8 cellular contexts compared by ENCODE assay signal in the genomic region with DNA sequence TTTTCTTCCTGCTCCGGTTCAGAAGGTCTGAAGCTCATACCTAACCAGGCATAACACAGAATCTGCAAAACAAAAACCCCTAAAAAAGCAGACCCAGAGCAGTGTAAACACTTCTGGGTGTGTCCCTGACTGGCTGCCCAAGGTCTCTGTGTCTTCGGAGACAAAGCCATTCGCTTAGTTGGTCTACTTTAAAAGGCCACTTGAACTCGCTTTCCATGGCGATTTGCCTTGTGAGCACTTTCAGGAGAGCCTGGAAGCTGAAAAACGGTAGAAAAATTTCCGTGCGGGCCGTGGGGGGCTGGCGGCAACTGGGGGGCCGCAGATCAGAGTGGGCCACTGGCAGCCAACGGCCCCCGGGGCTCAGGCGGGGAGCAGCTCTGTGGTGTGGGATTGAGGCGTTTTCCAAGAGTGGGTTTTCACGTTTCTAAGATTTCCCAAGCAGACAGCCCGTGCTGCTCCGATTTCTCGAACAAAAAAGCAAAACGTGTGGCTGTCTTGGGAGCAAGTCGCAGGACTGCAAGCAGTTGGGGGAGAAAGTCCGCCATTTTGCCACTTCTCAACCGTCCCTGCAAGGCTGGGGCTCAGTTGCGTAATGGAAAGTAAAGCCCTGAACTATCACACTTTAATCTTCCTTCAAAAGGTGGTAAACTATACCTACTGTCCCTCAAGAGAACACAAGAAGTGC. TPM values are rescaled to one million over a fixed set of nuclear protein-coding genes. Genes with fewer than 3 reads are reported as not detected.
DNase-seq lines count a peak whose midpoint lies in the region; ATAC-seq and TF ChIP-seq lines count a peak whose summit lies in the region.

No MANE protein-coding gene starts in this region.

- H3K36me3 ChIP-seq in NT2/D1 (ENCODE audit: insufficient read depth, insufficient read length, low read length) (peaks cover 35% of the 10 kb centered on the region), psoas muscle (ENCODE audit: insufficient read depth in 1 of 2, low read depth in 1 of 2) (peaks cover 2 to 35% of the 10 kb centered on the region in 2 donors)

- H3K27ac ChIP-seq in psoas muscle: peak overlapping the region; percentile 99

- WGBS in psoas muscle, 3 donors: 1 to 2% (median 1%) methylated on average over 24 of the region's 24 CpGs

- no peak for TF ChIP-seq CTCF in psoas muscle (IDR thresholded peaks at IDR 0.05)

- H3K4me3 ChIP-seq in NT2/D1 (ENCODE audit: insufficient read length, low read depth) (peak overlapping the region; percentile 95), psoas muscle (peak overlapping the region; percentile 92)

- ATAC-seq in Right ventricle myocardium superior (ENCODE audit: poor library complexity) (peak; percentile 31), psoas muscle (peak; percentile 17 to 46 (median 20)), HG03460 (IDR thresholded peaks at IDR 0.05; ENCODE audit: unreplicated experiment) (no peak), HG03571 (IDR thresholded peaks at IDR 0.05; ENCODE audit: unreplicated experiment) (no peak)

- DNase-seq in Right ventricle myocardium superior (no peak), cardiac septum (ENCODE audit: low spot score) (no peak), NT2/D1 (ENCODE audit: low read depth, low spot score) (no peak), activated T-helper 1 cell treated with Interleukin-2 at 50 U/mL for 16 hours (ENCODE audit: low read depth) (peak; percentile 50), germinal center (ENCODE audit: low spot score) (peak; percentile 47), psoas muscle (peak; percentile 44 to 74)

- intact Hi-C loops in Right ventricle myocardium superior (cut with DNase I) (no loop called here), cardiac septum (cut with DNase I) (no loop called here), psoas muscle (cut with DNase I) (loop anchor here (1.0 to 2.0 kb wide), 2 partner anchors 75 to 77 kb away; partner anchors contain the start of gene NEAT1 (in 1 of the 2))

- peaks cover 3% of the 10 kb centered on the region for H3K4me1 ChIP-seq in NT2/D1 (ENCODE audit: insufficient read depth, insufficient read length)
- peaks cover 35% of the 10 kb centered on the region for H3K4me1 ChIP-seq in psoas muscle

- H3K9me3 ChIP-seq in NT2/D1 (ENCODE audit: insufficient read depth, low read length) (no peaks in the 10 kb centered on the region), psoas muscle (no peaks in the 10 kb centered on the region)

- no peaks in the 10 kb centered on the region for H3K27me3 ChIP-seq in NT2/D1 (ENCODE audit: insufficient read depth, insufficient read length)
- H3K27me3 ChIP-seq in psoas muscle (ENCODE audit: insufficient read depth in 3 of 3, low read length in 2 of 3): no peaks in the 10 kb centered on the region

- peak overlapping the region; percentile 95 for H3K9ac ChIP-seq in NT2/D1 (ENCODE audit: insufficient read length, low read depth)

RNA-seq across cellular contexts. Expression of gene MALAT1, which starts 0.7 kb away (rescaled TPM):
- total RNA-seq in Right ventricle myocardium superior (5,573 TPM), cardiac septum (9,850 TPM), psoas muscle (over 10,000 TPM in 1 of 4 donors, 1,000 to 10,000 TPM in 3; 3,071 to 11,376 (median 4,986) TPM)
- polyA plus RNA-seq in psoas muscle: 100 to 1,000 TPM; 102 to 846 (median 299) TPM

RNA-seq across cellular contexts. Expression of gene SCYL1, which starts 26.7 kb away (rescaled TPM):
- total RNA-seq in Right ventricle myocardium superior (60.5 TPM), cardiac septum (60.2 TPM), psoas muscle (100 to 1,000 TPM in 1 of 4 donors, 10 to 100 TPM in 3; 77.8 to 106 (median 92.6) TPM)
- polyA plus RNA-seq in psoas muscle: 10 to 100 TPM; 66.9 to 87.4 (median 79.4) TPM

RNA-seq across cellular contexts. Expression of gene LTBP3, which starts 60.0 kb away (rescaled TPM):
- total RNA-seq in Right ventricle myocardium superior: 73.4 TPM
- 148 TPM for total RNA-seq in cardiac septum
- 10 to 100 TPM; 27.9 to 82.3 (median 51.4) TPM for total RNA-seq in psoas muscle
- 10 to 100 TPM; 12.7 to 19.2 (median 17.2) TPM for polyA plus RNA-seq in psoas muscle

Comparison
In these comparisons a context has a peak if more than half of its experiments do, and no peak if none do; other contexts are left out.
1. ATAC-seq: peak in Right ventricle myocardium superior (single experiment) and psoas muscle (4 of 4); none in HG03460 (single experiment) and HG03571 (single experiment).
2. DNase-seq: peak in activated T-helper 1 cell treated with Interleukin-2 at 50 U/mL for 16 hours (single experiment), germinal center (single experiment) and psoas muscle (2 of 2); none in Right ventricle myocardium superior (single experiment), cardiac septum (single experiment) and NT2/D1 (single experiment).
3. intact Hi-C loops: an anchor here in psoas muscle (1.0 to 2.0 kb wide); none called in Right ventricle myocardium superior and cardiac septum.